ENCODE assay signal across 9 cellular contexts in genomic region chr1:198620951-198621824, GRCh38. TPM values are rescaled to one million over a fixed set of nuclear protein-coding genes. Genes with fewer than 3 reads are reported as not detected.
DNase-seq lines count a peak whose midpoint lies in the region; ATAC-seq and TF ChIP-seq lines count a peak whose summit lies in the region.
"Had no signal": no experiment of that assay in that cellular context is flagged by ENCODE, and none has a peak within 500 bp of the region (broad histone marks: within the 10 kb centered on the region; RNA-seq: fewer than 3 reads in every experiment).

No MANE protein-coding gene starts in this region.

- H3K36me3 Mint-ChIP-seq in activated CD4-positive, alpha-beta T cell treated with anti-CD3 and anti-CD28 coated beads, Interleukin-2, amount 10 ng/mL, durations not matched to agents 7 days and 5 days (ENCODE audit: low read depth) = peaks cover 8% of the 10 kb centered on the region
- H3K36me3 Mint-ChIP-seq in stimulated activated naive CD8-positive, alpha-beta T cell treated with anti-CD3 and anti-CD28 coated beads, Interleukin-15, Interleukin-2, amounts not matched to agents 100 ng/mL and 50 ng/mL, for 24 hours (ENCODE audit: low read depth) = peaks cover 2% of the 10 kb centered on the region

- POLR2A ChIA-PET in activated CD4-positive, alpha-beta T cell treated with anti-CD3 and anti-CD28 coated beads, Interleukin-2, amount 10 ng/mL, durations not matched to agents 7 days and 5 days (lab: Charles Lee) = interaction anchor here (0.5 to 1.7 kb wide), 7 partner anchors 14 to 464 kb away, joined by 3 to 8 read pairs (median 3); partner anchors contain the start of genes NEK7 and PTPRC

- in situ Hi-C loops in HAP-1 (cut with MboI; ENCODE audit: low sequenced_read_pairs) = no loop called here

- peaks cover 82% of the 10 kb centered on the region for H3K4me1 Mint-ChIP-seq in activated CD4-positive, alpha-beta T cell treated with anti-CD3 and anti-CD28 coated beads, Interleukin-2, amount 10 ng/mL, durations not matched to agents 7 days and 5 days
- H3K4me1 Mint-ChIP-seq in stimulated activated naive CD8-positive, alpha-beta T cell treated with anti-CD3 and anti-CD28 coated beads, Interleukin-15, Interleukin-2, amounts not matched to agents 100 ng/mL and 50 ng/mL, for 24 hours (ENCODE audit: low read depth) = peaks cover 99% of the 10 kb centered on the region

- H3K27me3 ChIP-seq in kidney epithelial cell (ENCODE audit: control insufficient read depth, insufficient read depth, low read length) = no peaks in the 10 kb centered on the region
- H3K27me3 ChIP-seq in HAP-1 (ENCODE audit: low read depth) = no peaks in the 10 kb centered on the region

- CTCF ChIA-PET in activated CD4-positive, alpha-beta T cell treated with anti-CD3 and anti-CD28 coated beads, Interleukin-2, amount 10 ng/mL, durations not matched to agents 7 days and 5 days (lab: Charles Lee) = interaction anchor here (0.9 to 6.9 kb wide), 8 partner anchors 11 to 55 kb away, joined by 3 to 109 read pairs (median 6); partner anchors contain the start of gene PTPRC

- H3K27ac Mint-ChIP-seq in activated CD4-positive, alpha-beta T cell treated with anti-CD3 and anti-CD28 coated beads, Interleukin-2, amount 10 ng/mL, durations not matched to agents 7 days and 5 days = peak overlapping the region; percentile 98
- H3K27ac Mint-ChIP-seq in stimulated activated naive CD8-positive, alpha-beta T cell treated with anti-CD3 and anti-CD28 coated beads, Interleukin-15, Interleukin-2, amounts not matched to agents 100 ng/mL and 50 ng/mL, for 24 hours = peak overlapping the region; percentile 99

- H3K36me3 ChIP-seq in kidney epithelial cell (ENCODE audit: control insufficient read depth, insufficient read depth, low read length) (no peaks in the 10 kb centered on the region), HAP-1 (replicated peaks) (no peaks in the 10 kb centered on the region)

- DNase-seq in SIG-M5 treated with dmso at 0.1 percent for 504 hours (lab: John Stamatoyannopoulos, UW; ENCODE audit: unreplicated experiment) (peak; percentile 73), SIG-M5 (lab: John Stamatoyannopoulos, UW) (no peak), kidney epithelial cell (ENCODE audit: low read depth) (peak; percentile 82), T1000 (lab: John Stamatoyannopoulos, UW) (no peak), HAP-1 (ENCODE audit: low spot score in 2 of 2) (no peak)
- peak; percentile 83 for DNase-seq in activated CD4-positive, alpha-beta T cell treated with anti-CD3 and anti-CD28 coated beads, Interleukin-2, amount 10 ng/mL, durations not matched to agents 7 days and 5 days

- no peaks in the 10 kb centered on the region for H3K4me1 ChIP-seq in HAP-1
- H3K4me1 ChIP-seq: A549 had no signal

- H3K9me3 Mint-ChIP-seq in activated CD4-positive, alpha-beta T cell treated with anti-CD3 and anti-CD28 coated beads, Interleukin-2, amount 10 ng/mL, durations not matched to agents 7 days and 5 days = peaks cover 4% of the 10 kb centered on the region
- no peaks in the 10 kb centered on the region for H3K9me3 Mint-ChIP-seq in stimulated activated naive CD8-positive, alpha-beta T cell treated with anti-CD3 and anti-CD28 coated beads, Interleukin-15, Interleukin-2, amounts not matched to agents 100 ng/mL and 50 ng/mL, for 24 hours

- no peaks in the 10 kb centered on the region for H3K27me3 Mint-ChIP-seq in activated CD4-positive, alpha-beta T cell treated with anti-CD3 and anti-CD28 coated beads, Interleukin-2, amount 10 ng/mL, durations not matched to agents 7 days and 5 days
- no peaks in the 10 kb centered on the region for H3K27me3 Mint-ChIP-seq in stimulated activated naive CD8-positive, alpha-beta T cell treated with anti-CD3 and anti-CD28 coated beads, Interleukin-15, Interleukin-2, amounts not matched to agents 100 ng/mL and 50 ng/mL, for 24 hours

- no peak for TF ChIP-seq CTCF in kidney epithelial cell (IDR thresholded peaks at IDR 0.05; ENCODE audit: insufficient read depth, low read length, poor library complexity, severe bottlenecking)

- ATAC-seq in HG03460 (IDR thresholded peaks at IDR 0.05; ENCODE audit: unreplicated experiment) = peak; percentile 67

- no peaks in the 10 kb centered on the region for H3K9me3 ChIP-seq in HAP-1
- H3K9me3 ChIP-seq: A549 had no signal

- peak overlapping the region; percentile 80 for H3K4me3 Mint-ChIP-seq in activated CD4-positive, alpha-beta T cell treated with anti-CD3 and anti-CD28 coated beads, Interleukin-2, amount 10 ng/mL, durations not matched to agents 7 days and 5 days
- H3K4me3 Mint-ChIP-seq in stimulated activated naive CD8-positive, alpha-beta T cell treated with anti-CD3 and anti-CD28 coated beads, Interleukin-15, Interleukin-2, amounts not matched to agents 100 ng/mL and 50 ng/mL, for 24 hours = peak overlapping the region; percentile 84

- H3K4me3 ChIP-seq in kidney epithelial cell (ENCODE audit: low read depth, low read length) (no peak overlapping the region), HAP-1 (no peak overlapping the region)
- H3K4me3 ChIP-seq: A549 had no signal

RNA-seq across cellular contexts. Expression of gene PTPRC, which starts 17.7 kb away (rescaled TPM):
- 100 to 1,000 TPM; 700 to 862 TPM for total RNA-seq in activated CD4-positive, alpha-beta T cell treated with anti-CD3 and anti-CD28 coated beads, Interleukin-2, amount 10 ng/mL, durations not matched to agents 7 days and 5 days
- total RNA-seq in kidney epithelial cell = 0.29 TPM in 1 of 2 replicates, not detected in the other

Comparison
In these comparisons a context has a peak if more than half of its experiments do, and no peak if none do; other contexts are left out.
1. DNase-seq: peak in SIG-M5 treated with dmso at 0.1 percent for 504 hours (single experiment), activated CD4-positive, alpha-beta T cell treated with anti-CD3 and anti-CD28 coated beads, Interleukin-2, amount 10 ng/mL, durations not matched to agents 7 days and 5 days (single experiment) and kidney epithelial cell (single experiment); none in SIG-M5 (single experiment), T1000 (single experiment) and HAP-1 (0 of 2).
2. RNA of gene PTPRC, which starts 17.7 kb away (total RNA-seq): 700 to 862 TPM in activated CD4-positive, alpha-beta T cell treated with anti-CD3 and anti-CD28 coated beads, Interleukin-2, amount 10 ng/mL, durations not matched to agents 7 days and 5 days; 0.29 TPM in kidney epithelial cell; every median in the first group is over 100 times any median in the second.